Comparison of ENCODE assay signal across 26 cellular contexts in the genomic region with DNA sequence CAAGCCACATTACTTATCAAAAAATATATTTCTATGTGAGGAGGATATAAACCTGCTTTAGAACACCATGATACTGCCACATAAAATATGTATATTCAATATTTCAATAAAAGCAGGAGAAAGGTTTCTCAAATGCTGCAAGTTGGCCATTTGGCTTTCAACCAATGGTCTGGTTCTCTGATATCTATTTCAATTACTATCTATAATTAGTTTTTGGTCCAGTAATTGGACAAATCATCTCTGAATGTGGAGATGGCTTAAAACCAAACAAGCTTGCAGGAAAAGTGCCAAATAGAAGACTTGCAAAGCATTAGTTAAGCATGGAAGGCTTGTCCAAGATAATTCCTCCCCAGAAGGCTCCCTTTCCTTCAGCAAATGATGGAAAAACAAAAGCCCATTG.
"Had no signal": no experiment of that assay in that cellular context is flagged by ENCODE, and none has a peak within 500 bp of the region (broad histone marks: within the 10 kb centered on the region; RNA-seq: fewer than 3 reads in every experiment).

No MANE protein-coding gene starts in this region.

- H3K36me3 ChIP-seq: ascending aorta, cardiac muscle cell, WERI-Rb-1 had no signal

- ATAC-seq: Right ventricle myocardium inferior had no signal

- H3K4me3 ChIP-seq: ascending aorta, cardiac muscle cell, PC-9 had no signal

- H3K27ac ChIP-seq: ascending aorta, cardiac muscle cell, KMS-11, PC-9, RWPE1, WERI-Rb-1 had no signal

- H3K9me3 ChIP-seq: ascending aorta had no signal

- DNase-seq: activated CD4-positive, alpha-beta memory T cell treated with anti-CD3 and anti-CD28 coated beads, Interleukin-2, amount 10 ng/mL, durations not matched to agents 7 days and 5 days; activated CD4-positive, alpha-beta T cell treated with anti-CD3 and anti-CD28 coated beads for 1 hour; activated CD4-positive, alpha-beta T cell treated with anti-CD3 and anti-CD28 coated beads for 48 hours; activated CD4-positive, CD25-positive, alpha-beta regulatory T cell; activated gamma-delta T cell; activated naive CD4-positive, alpha-beta T cell treated with Interleukin-2 at 50 U/mL for 16 hours; activated naive CD8-positive, alpha-beta T cell treated with anti-CD3 and anti-CD28 coated beads, Interleukin-2, amount 10 ng/mL, durations not matched to agents 7 days and 5 days; activated T-cell treated with anti-CD3 and anti-CD28 coated beads, Interleukin-2, amount 50 U/mL, for 24 hours; amygdala; NCI-H1092 treated with DMSO at 0.1 percent for 48 hours; NCI-H1417; NCI-H146; NCI-H187; NCI-H2029 treated with DMSO at 0.1 percent for 48 hours; NCI-H2171 treated with DMSO at 0.1 percent for 48 hours; NCI-H2227 treated with DMSO at 0.1 percent for 48 hours; NCI-H524 treated with DMSO at 0.1 percent for 48 hours; PC-9; SIG-M5; T1000; WERI-Rb-1 had no signal

- H3K27me3 ChIP-seq: ascending aorta, cardiac muscle cell had no signal
